Comparison of ENCODE assay signal across 14 cellular contexts in genomic region chr3:197472151-197472550, GRCh38.
"Had no signal": no experiment of that assay in that cellular context is flagged by ENCODE, and none has a peak within 500 bp of the region (broad histone marks: within the 10 kb centered on the region; RNA-seq: fewer than 3 reads in every experiment).

No MANE protein-coding gene starts in this region.

- H3K36me3 Mint-ChIP-seq: activated CD4-positive, alpha-beta memory T cell treated with anti-CD3 and anti-CD28 coated beads for 36 hours; activated naive CD4-positive, alpha-beta T cell treated with anti-CD3 and anti-CD28 coated beads, Interleukin-2, amount 50 U/mL, for 24 hours had no signal

- H3K4me3 ChIP-seq: adrenal gland, coronary artery, left ventricle myocardium inferior, tibial nerve had no signal

- ATAC-seq: activated T-cell treated with anti-CD3 and anti-CD28 coated beads, Interleukin-2, amount 50 U/mL, for 4 hours; esophagus mucosa had no signal

- DNase-seq: activated CD4-positive, alpha-beta memory T cell treated with anti-CD3 and anti-CD28 coated beads for 36 hours; activated effector memory CD4-positive, alpha-beta T cell treated with anti-CD3 and anti-CD28 coated beads, Interleukin-2, amount 50 U/mL, for 16 hours; activated T-cell treated with anti-CD3 and anti-CD28 coated beads, Interleukin-2, amount 50 U/mL, for 4 hours; adrenal gland; left ventricle myocardium inferior; nephron progenitor cell; stimulated activated CD4-positive, alpha-beta T cell treated with anti-CD3 and anti-CD28 coated beads, Interleukin-12 subunit alpha, Interleukin-12 subunit beta, amount 100 ng/mL, for 4 hours; stimulated activated CD4-positive, alpha-beta T cell treated with anti-CD3 and anti-CD28 coated beads, Interleukin-2, amount 100 ng/mL, for 24 hours; T-helper 1 cell had no signal

- H3K27ac ChIP-seq: adrenal gland, coronary artery, left ventricle myocardium inferior, VCaP had no signal

- H3K4me3 Mint-ChIP-seq: activated CD4-positive, alpha-beta memory T cell treated with anti-CD3 and anti-CD28 coated beads for 36 hours; activated naive CD4-positive, alpha-beta T cell treated with anti-CD3 and anti-CD28 coated beads, Interleukin-2, amount 50 U/mL, for 24 hours; activated T-cell treated with anti-CD3 and anti-CD28 coated beads, Interleukin-2, amount 50 U/mL, for 4 hours; nephron progenitor cell had no signal

- H3K4me1 Mint-ChIP-seq: activated naive CD4-positive, alpha-beta T cell treated with anti-CD3 and anti-CD28 coated beads, Interleukin-2, amount 50 U/mL, for 24 hours had no signal

- H3K9me3 ChIP-seq: adrenal gland, left ventricle myocardium inferior, tibial nerve had no signal

- H3K27me3 ChIP-seq: adrenal gland, tibial nerve had no signal

- H3K36me3 ChIP-seq: adrenal gland, left ventricle myocardium inferior, tibial nerve had no signal

- H3K9me3 Mint-ChIP-seq: activated CD4-positive, alpha-beta memory T cell treated with anti-CD3 and anti-CD28 coated beads for 36 hours; activated naive CD4-positive, alpha-beta T cell treated with anti-CD3 and anti-CD28 coated beads, Interleukin-2, amount 50 U/mL, for 24 hours; activated T-cell treated with anti-CD3 and anti-CD28 coated beads, Interleukin-2, amount 50 U/mL, for 4 hours; nephron progenitor cell had no signal

- H3K27ac Mint-ChIP-seq: activated CD4-positive, alpha-beta memory T cell treated with anti-CD3 and anti-CD28 coated beads for 36 hours; activated naive CD4-positive, alpha-beta T cell treated with anti-CD3 and anti-CD28 coated beads, Interleukin-2, amount 50 U/mL, for 24 hours; nephron progenitor cell had no signal
